3 cellular contexts compared by ENCODE assay signal in genomic region chr15:52805351-52806283, GRCh38.
A peak's percentile ranks its signal among the peaks of the same experiment; 100 is the strongest.
TF ChIP-seq lines count a peak whose summit lies in the region.

No MANE protein-coding gene starts in this region.

TF ChIP-seq in IMR-90, 13 proteins besides CTCF, POLR2A, EP300 and RAD21:
- TF ChIP-seq CHD1 (IDR thresholded peaks at IDR 0.05; ENCODE audit: low read depth, low read length) = no peak
- no peak for TF ChIP-seq BHLHE40 (IDR thresholded peaks at IDR 0.05; ENCODE audit: low read depth, low read length)
- no peak for TF ChIP-seq NFE2L2 (IDR thresholded peaks at IDR 0.05; ENCODE audit: low read depth, low read length)
- TF ChIP-seq ELK1 (IDR thresholded peaks at IDR 0.05; ENCODE audit: borderline replicate concordance, low read depth, low read length) = no peak
- no peak for TF ChIP-seq MAFK (IDR thresholded peaks at IDR 0.05; ENCODE audit: low read depth, low read length)
- TF ChIP-seq, protein P1, sequence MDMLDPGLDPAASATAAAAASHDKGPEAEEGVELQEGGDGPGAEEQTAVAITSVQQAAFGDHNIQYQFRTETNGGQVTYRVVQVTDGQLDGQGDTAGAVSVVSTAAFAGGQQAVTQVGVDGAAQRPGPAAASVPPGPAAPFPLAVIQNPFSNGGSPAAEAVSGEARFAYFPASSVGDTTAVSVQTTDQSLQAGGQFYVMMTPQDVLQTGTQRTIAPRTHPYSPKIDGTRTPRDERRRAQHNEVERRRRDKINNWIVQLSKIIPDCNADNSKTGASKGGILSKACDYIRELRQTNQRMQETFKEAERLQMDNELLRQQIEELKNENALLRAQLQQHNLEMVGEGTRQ (IDR thresholded peaks at IDR 0.05; ENCODE audit: low read depth, low read length) = no peak
TF ChIP-seq in IMR-90: peak in this region for 0.

TF ChIP-seq in endothelial cell of umbilical vein, 7 proteins besides CTCF, POLR2A, EP300 and RAD21:
- peak; percentile 99 for TF ChIP-seq EZH2 (IDR thresholded peaks at IDR 0.05; ENCODE audit: borderline replicate concordance, low read depth, low read length, severe bottlenecking)
- TF ChIP-seq GATA2 (IDR thresholded peaks at IDR 0.05; ENCODE audit: insufficient read depth, insufficient read length, low read depth, low read length) = no peak
TF ChIP-seq in endothelial cell of umbilical vein: peak in this region for 1.

TF ChIP-seq in neural cell, 6 proteins besides CTCF, POLR2A, EP300 and RAD21:
- TF ChIP-seq SMC3 (conservative IDR thresholded peaks at IDR 0.05; ENCODE audit: poor library complexity) (no peak), EZH2 (IDR thresholded peaks at IDR 0.05; ENCODE audit: borderline replicate concordance, insufficient read depth, low read length, poor library complexity, severe bottlenecking) (peak; percentile 26)
